Comparison of ENCODE assay signal across 8 cellular contexts in genomic region chr6:81656231-81656630, GRCh38.
"Had no signal": no experiment of that assay in that cellular context is flagged by ENCODE, and none has a peak within 500 bp of the region (broad histone marks: within the 10 kb centered on the region; RNA-seq: fewer than 3 reads in every experiment).

No MANE protein-coding gene starts in this region.

- ATAC-seq: GM12878 had no signal

- DNase-seq: GDM1, GF-D8 had no signal

- H3K4me3 ChIP-seq: GM12878 had no signal

- FAIRE-seq: G401.6, GM12878, GM12891, GM12892, GM18507, GM19239 had no signal
